Comparison of ENCODE assay signal across 1 cellular context in the genomic region with DNA sequence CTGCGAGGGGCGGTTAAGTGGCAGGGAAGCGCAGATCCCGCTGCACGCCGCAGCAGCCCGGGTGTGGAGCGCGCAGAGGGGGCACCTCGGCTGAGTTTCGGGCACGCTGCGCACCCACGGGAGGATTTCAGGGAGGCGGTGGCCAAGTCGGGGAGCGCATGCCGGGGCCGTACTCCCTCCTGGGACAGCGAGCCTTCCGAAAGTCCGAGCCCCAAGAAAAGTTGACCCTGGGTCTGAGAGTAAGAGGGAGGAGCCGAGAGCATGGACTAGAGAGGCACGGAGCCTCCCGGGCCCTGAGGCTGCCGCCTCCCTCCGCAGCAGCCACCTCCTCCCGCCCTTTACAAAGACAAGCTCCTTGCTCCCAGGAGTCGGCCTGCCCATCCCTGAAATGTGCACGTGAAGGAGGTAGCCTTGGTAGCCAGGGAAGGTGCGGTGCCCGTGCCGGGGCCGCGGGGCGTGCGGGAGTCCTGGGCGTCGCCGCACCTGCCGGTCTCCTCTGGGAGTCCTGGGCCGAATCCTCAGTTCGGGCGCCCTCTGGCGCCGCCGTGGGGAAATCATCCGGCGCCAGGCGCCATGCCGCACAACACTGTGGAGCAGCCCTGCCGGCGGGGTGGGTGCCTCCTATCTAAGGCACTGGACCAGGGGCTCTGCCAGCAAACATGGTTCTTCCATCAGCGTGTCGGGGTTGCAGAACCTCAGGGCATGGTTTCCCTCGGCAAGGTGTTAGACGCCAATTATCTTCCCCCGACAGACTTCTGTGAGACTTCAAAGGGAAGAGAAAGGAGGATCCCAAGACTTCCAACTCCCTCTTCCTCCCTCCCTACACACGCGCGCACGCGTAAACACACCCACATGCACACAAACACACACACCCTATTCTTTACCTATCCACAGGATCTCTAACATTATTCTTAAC.
TF ChIP-seq lines count a peak whose summit lies in the region.

No MANE protein-coding gene starts in this region.

TF ChIP-seq in GM23338, 12 proteins besides CTCF, POLR2A, EP300 and RAD21 (continued from another document):
- TF ChIP-seq, protein P1, sequence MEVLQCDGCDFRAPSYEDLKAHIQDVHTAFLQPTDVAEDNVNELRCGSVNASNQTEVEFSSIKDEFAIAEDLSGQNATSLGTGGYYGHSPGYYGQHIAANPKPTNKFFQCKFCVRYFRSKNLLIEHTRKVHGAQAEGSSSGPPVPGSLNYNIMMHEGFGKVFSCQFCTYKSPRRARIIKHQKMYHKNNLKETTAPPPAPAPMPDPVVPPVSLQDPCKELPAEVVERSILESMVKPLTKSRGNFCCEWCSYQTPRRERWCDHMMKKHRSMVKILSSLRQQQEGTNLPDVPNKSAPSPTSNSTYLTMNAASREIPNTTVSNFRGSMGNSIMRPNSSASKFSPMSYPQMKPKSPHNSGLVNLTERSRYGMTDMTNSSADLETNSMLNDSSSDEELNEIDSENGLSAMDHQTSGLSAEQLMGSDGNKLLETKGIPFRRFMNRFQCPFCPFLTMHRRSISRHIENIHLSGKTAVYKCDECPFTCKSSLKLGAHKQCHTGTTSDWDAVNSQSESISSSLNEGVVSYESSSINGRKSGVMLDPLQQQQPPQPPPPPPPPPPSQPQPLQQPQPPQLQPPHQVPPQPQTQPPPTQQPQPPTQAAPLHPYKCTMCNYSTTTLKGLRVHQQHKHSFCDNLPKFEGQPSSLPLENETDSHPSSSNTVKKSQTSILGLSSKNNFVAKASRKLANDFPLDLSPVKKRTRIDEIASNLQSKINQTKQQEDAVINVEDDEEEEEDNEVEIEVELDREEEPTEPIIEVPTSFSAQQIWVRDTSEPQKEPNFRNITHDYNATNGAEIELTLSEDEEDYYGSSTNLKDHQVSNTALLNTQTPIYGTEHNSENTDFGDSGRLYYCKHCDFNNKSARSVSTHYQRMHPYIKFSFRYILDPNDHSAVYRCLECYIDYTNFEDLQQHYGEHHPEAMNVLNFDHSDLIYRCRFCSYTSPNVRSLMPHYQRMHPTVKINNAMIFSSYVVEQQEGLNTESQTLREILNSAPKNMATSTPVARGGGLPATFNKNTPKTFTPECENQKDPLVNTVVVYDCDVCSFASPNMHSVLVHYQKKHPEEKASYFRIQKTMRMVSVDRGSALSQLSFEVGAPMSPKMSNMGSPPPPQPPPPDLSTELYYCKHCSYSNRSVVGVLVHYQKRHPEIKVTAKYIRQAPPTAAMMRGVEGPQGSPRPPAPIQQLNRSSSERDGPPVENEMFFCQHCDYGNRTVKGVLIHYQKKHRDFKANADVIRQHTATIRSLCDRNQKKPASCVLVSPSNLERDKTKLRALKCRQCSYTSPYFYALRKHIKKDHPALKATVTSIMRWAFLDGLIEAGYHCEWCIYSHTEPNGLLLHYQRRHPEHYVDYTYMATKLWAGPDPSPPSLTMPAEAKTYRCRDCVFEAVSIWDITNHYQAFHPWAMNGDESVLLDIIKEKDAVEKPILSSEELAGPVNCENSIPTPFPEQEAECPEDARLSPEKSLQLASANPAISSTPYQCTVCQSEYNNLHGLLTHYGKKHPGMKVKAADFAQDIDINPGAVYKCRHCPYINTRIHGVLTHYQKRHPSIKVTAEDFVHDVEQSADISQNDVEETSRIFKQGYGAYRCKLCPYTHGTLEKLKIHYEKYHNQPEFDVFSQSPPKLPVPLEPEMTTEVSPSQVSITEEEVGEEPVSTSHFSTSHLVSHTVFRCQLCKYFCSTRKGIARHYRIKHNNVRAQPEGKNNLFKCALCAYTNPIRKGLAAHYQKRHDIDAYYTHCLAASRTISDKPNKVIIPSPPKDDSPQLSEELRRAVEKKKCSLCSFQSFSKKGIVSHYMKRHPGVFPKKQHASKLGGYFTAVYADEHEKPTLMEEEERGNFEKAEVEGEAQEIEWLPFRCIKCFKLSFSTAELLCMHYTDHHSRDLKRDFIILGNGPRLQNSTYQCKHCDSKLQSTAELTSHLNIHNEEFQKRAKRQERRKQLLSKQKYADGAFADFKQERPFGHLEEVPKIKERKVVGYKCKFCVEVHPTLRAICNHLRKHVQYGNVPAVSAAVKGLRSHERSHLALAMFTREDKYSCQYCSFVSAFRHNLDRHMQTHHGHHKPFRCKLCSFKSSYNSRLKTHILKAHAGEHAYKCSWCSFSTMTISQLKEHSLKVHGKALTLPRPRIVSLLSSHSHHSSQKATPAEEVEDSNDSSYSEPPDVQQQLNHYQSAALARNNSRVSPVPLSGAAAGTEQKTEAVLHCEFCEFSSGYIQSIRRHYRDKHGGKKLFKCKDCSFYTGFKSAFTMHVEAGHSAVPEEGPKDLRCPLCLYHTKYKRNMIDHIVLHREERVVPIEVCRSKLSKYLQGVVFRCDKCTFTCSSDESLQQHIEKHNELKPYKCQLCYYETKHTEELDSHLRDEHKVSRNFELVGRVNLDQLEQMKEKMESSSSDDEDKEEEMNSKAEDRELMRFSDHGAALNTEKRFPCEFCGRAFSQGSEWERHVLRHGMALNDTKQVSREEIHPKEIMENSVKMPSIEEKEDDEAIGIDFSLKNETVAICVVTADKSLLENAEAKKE (CRISPR knock-in tag; IDR thresholded peaks at IDR 0.05), result 0 out of 2 replicates have a peak, but pooled peaks have one; percentile 32
- TF ChIP-seq ZNF331 (CRISPR knock-in tag; IDR thresholded peaks at IDR 0.05; ENCODE audit: low read depth), result no peak
- no peak for TF ChIP-seq JUNB (IDR thresholded peaks at IDR 0.05; ENCODE audit: unreplicated experiment)
- TF ChIP-seq ZNF114 (CRISPR knock-in tag; IDR thresholded peaks at IDR 0.05), result no peak
